17 cellular contexts compared by ENCODE assay signal in the genomic region with DNA sequence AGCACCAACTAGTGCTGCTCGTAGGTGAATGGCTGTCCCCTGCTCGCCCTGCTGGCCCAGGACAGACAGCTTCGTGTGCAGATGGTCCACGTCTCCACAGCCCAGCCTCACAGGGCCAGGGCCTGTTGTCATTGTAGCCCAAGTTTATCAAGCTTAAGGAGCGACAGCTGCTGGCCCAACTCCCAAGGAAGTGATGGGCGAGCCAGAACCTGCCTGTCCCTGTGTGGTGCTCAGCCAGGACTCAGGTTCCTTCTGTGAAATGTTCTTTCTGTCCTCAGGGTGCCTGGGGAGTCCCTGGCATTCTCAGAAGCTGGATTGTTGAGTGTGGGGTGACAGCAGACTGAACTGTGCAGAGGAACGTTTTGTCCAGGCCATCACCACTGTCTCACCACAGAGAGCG. TPM values are rescaled to one million over a fixed set of nuclear protein-coding genes. Genes with fewer than 3 reads are reported as not detected.
DNase-seq lines count a peak whose midpoint lies in the region; ATAC-seq and TF ChIP-seq lines count a peak whose summit lies in the region.
"Had no signal": no experiment of that assay in that cellular context is flagged by ENCODE, and none has a peak within 500 bp of the region (broad histone marks: within the 10 kb centered on the region; RNA-seq: fewer than 3 reads in every experiment).

No MANE protein-coding gene starts in this region.

- H3K36me3 Mint-ChIP-seq in stimulated activated naive CD8-positive, alpha-beta T cell treated with anti-CD3 and anti-CD28 coated beads, Interleukin-15, Interleukin-2, amounts not matched to agents 100 ng/mL and 50 ng/mL, for 24 hours (ENCODE audit: low read depth), result peaks cover 81% of the 10 kb centered on the region
- H3K36me3 Mint-ChIP-seq: CD4-positive, alpha-beta memory T cell had no signal

- peaks cover 5% of the 10 kb centered on the region for H3K79me1 ChIP-seq in neuronal stem cell (ENCODE audit: low read depth, low read length)

- no peak overlapping the region for H4K91ac ChIP-seq in neuronal stem cell (ENCODE audit: low read depth, low read length, poor library complexity)

- H2BK5ac ChIP-seq in neuronal stem cell (ENCODE audit: low read length), result no peak overlapping the region

- H3K4me1 ChIP-seq in neuronal stem cell (ENCODE audit: control insufficient read depth in 2 of 2, insufficient read depth in 1 of 2, low read depth in 1 of 2, low read length in 2 of 2), result peaks cover 6 to 12% of the 10 kb centered on the region in 2 donors

- no peak overlapping the region for H2BK120ac ChIP-seq in neuronal stem cell (ENCODE audit: low read depth, low read length)

- no peak overlapping the region for H2AFZ ChIP-seq in neuronal stem cell (ENCODE audit: low read length)

- H3K4me3 Mint-ChIP-seq in stimulated activated naive CD8-positive, alpha-beta T cell treated with anti-CD3 and anti-CD28 coated beads, Interleukin-15, Interleukin-2, amounts not matched to agents 100 ng/mL and 50 ng/mL, for 24 hours, result no peak overlapping the region
- H3K4me3 Mint-ChIP-seq: CD4-positive, alpha-beta memory T cell had no signal

- no peaks in the 10 kb centered on the region for H3K27me3 ChIP-seq in neuronal stem cell (ENCODE audit: control insufficient read depth in 3 of 3, insufficient read depth in 3 of 3, low read depth in 1 of 3, low read length in 3 of 3)
- H3K27me3 ChIP-seq: SJSA1 had no signal

- H3K36me3 ChIP-seq in neuronal stem cell (replicated peaks in 1 of 2; ENCODE audit: control insufficient read depth in 2 of 2, insufficient read depth in 2 of 2, low read length in 2 of 2), result peaks cover 43 to 95% of the 10 kb centered on the region in 2 donors

- H3K23ac ChIP-seq in neuronal stem cell (ENCODE audit: low read depth, low read length, poor library complexity), result peak overlapping the region; percentile 67

- H3K27ac Mint-ChIP-seq in stimulated activated naive CD8-positive, alpha-beta T cell treated with anti-CD3 and anti-CD28 coated beads, Interleukin-15, Interleukin-2, amounts not matched to agents 100 ng/mL and 50 ng/mL, for 24 hours, result peak overlapping the region; percentile 26

- H3K27me3 Mint-ChIP-seq in stimulated activated naive CD8-positive, alpha-beta T cell treated with anti-CD3 and anti-CD28 coated beads, Interleukin-15, Interleukin-2, amounts not matched to agents 100 ng/mL and 50 ng/mL, for 24 hours, result no peaks in the 10 kb centered on the region
- H3K27me3 Mint-ChIP-seq: CD4-positive, alpha-beta memory T cell had no signal

- no peak overlapping the region for H3K18ac ChIP-seq in neuronal stem cell (ENCODE audit: low read length)

- no peak overlapping the region for H4K8ac ChIP-seq in neuronal stem cell (ENCODE audit: low read depth, low read length)

- H2AK5ac ChIP-seq in neuronal stem cell (ENCODE audit: low read depth, low read length), result no peak overlapping the region

- no peaks in the 10 kb centered on the region for H3K9me3 Mint-ChIP-seq in stimulated activated naive CD8-positive, alpha-beta T cell treated with anti-CD3 and anti-CD28 coated beads, Interleukin-15, Interleukin-2, amounts not matched to agents 100 ng/mL and 50 ng/mL, for 24 hours

- H3K9me3 ChIP-seq in neuronal stem cell (replicated peaks in 1 of 2; ENCODE audit: control insufficient read depth in 2 of 2, insufficient read depth in 1 of 2, low read depth in 1 of 2, low read length in 2 of 2), result no peaks in the 10 kb centered on the region
- H3K9me3 ChIP-seq: SJSA1 had no signal

- H3K4me2 ChIP-seq in neuronal stem cell (ENCODE audit: insufficient read depth, low read length, poor library complexity, severe bottlenecking), result no peak overlapping the region
- H3K4me2 ChIP-seq: KMS-11 had no signal

- no peak for ATAC-seq in stimulated activated naive CD8-positive, alpha-beta T cell treated with anti-CD3 and anti-CD28 coated beads, Interleukin-15, Interleukin-2, amounts not matched to agents 100 U/mL and 50 U/mL, for 24 hours
- no peak for ATAC-seq in GM18511 (IDR thresholded peaks at IDR 0.05; ENCODE audit: unreplicated experiment)
- ATAC-seq in HG03521 (IDR thresholded peaks at IDR 0.05; ENCODE audit: unreplicated experiment), result no peak
- ATAC-seq: Panc1 had no signal

- peaks cover 26% of the 10 kb centered on the region for H3K4me1 Mint-ChIP-seq in stimulated activated naive CD8-positive, alpha-beta T cell treated with anti-CD3 and anti-CD28 coated beads, Interleukin-15, Interleukin-2, amounts not matched to agents 100 ng/mL and 50 ng/mL, for 24 hours (ENCODE audit: low read depth)

- DNase-seq in stimulated activated naive CD8-positive, alpha-beta T cell treated with anti-CD3 and anti-CD28 coated beads, Interleukin-15, Interleukin-2, amounts not matched to agents 100 U/mL and 50 U/mL, for 24 hours, result no peak
- peak; percentile 85 for DNase-seq in epithelial cell of esophagus (ENCODE audit: low read depth)
- no peak for DNase-seq in neuronal stem cell (ENCODE audit: low spot score)
- DNase-seq in foreskin melanocyte, result no peak
- no peak for DNase-seq in inferior parietal cortex (ENCODE audit: extremely low spot score)
- DNase-seq: Calu3; CD4-positive, alpha-beta memory T cell; H7; NCI-H1417 treated with DMSO at 0.1 percent for 48 hours; NCI-H187 treated with DMSO at 0.1 percent for 48 hours; NCI-H446 had no signal

- no peak overlapping the region for H3K4ac ChIP-seq in neuronal stem cell (ENCODE audit: low read length)

- H3K27ac ChIP-seq in neuronal stem cell (replicated peaks; ENCODE audit: low read length), result no peak overlapping the region
- H3K27ac ChIP-seq: KMS-11, SJSA1 had no signal

- no peak overlapping the region for H2BK15ac ChIP-seq in neuronal stem cell (ENCODE audit: low read length)

- no peak for TF ChIP-seq CTCF in epithelial cell of esophagus (IDR thresholded peaks at IDR 0.05; ENCODE audit: insufficient read depth, low read depth, low read length, missing control alignments)

- H3K4me3 ChIP-seq in epithelial cell of esophagus (ENCODE audit: low read length) (no peak overlapping the region), neuronal stem cell (ENCODE audit: low read length in 2 of 2) (no peak overlapping the region)
- H3K4me3 ChIP-seq: SJSA1 had no signal

- H3K14ac ChIP-seq in neuronal stem cell (ENCODE audit: low read length), result no peak overlapping the region

- H2BK12ac ChIP-seq in neuronal stem cell (ENCODE audit: low read length), result no peak overlapping the region

- no peak overlapping the region for H3K9ac ChIP-seq in neuronal stem cell (ENCODE audit: low read depth, low read length, poor library complexity)
- H3K9ac ChIP-seq: KMS-11 had no signal

- no CpG with 5 or more reads among the region's 8 CpGs for WGBS in neuronal stem cell (ENCODE audit: extremely low coverage in 2 of 2, insufficient read length in 2 of 2, insufficient replicate concordance in 1 of 2), 2 donors

RNA-seq across cellular contexts. Expression of gene TRIP13, which starts 16.4 kb away (rescaled TPM):
- 24.6 TPM for polyA plus RNA-seq in neuronal stem cell (2013, experiment 1 of 2)
- polyA plus RNA-seq in neuronal stem cell (2013, experiment 2 of 2), result 25.7 TPM

RNA-seq across cellular contexts. Expression of gene BRD9, which starts 16.5 kb away (rescaled TPM):
- polyA plus RNA-seq in neuronal stem cell (2013, experiment 1 of 2), result 31.5 TPM
- polyA plus RNA-seq in neuronal stem cell (2013, experiment 2 of 2), result 31.0 TPM

RNA-seq across cellular contexts. Expression of gene ZDHHC11, which starts 58.3 kb away (rescaled TPM):
- 6.4 TPM for polyA plus RNA-seq in neuronal stem cell (2013, experiment 1 of 2)
- polyA plus RNA-seq in neuronal stem cell (2013, experiment 2 of 2), result 6.7 TPM
